12 cellular contexts compared by ENCODE assay signal in genomic region chr17:67836205-67836987, GRCh38. TPM values are rescaled to one million over a fixed set of nuclear protein-coding genes. Genes with fewer than 3 reads are reported as not detected.
DNase-seq lines count a peak whose midpoint lies in the region; ATAC-seq and TF ChIP-seq lines count a peak whose summit lies in the region.
"Had no signal": no experiment of that assay in that cellular context is flagged by ENCODE, and none has a peak within 500 bp of the region (broad histone marks: within the 10 kb centered on the region; RNA-seq: fewer than 3 reads in every experiment).

No MANE protein-coding gene starts in this region.

- no peak overlapping the region for H3K4me3 Mint-ChIP-seq in activated naive CD8-positive, alpha-beta T cell treated with anti-CD3 and anti-CD28 coated beads for 36 hours
- H3K4me3 Mint-ChIP-seq: stimulated activated naive CD8-positive, alpha-beta T cell treated with anti-CD3 and anti-CD28 coated beads, Interleukin-15, Interleukin-2, amounts not matched to agents 100 ng/mL and 50 ng/mL, for 24 hours had no signal

- DNase-seq in AG04450 (ENCODE audit: low read depth, low spot score) (peak; percentile 23), mesenchymal stem cell (peak; percentile 43), mesenteric fat pad (ENCODE audit: low spot score) (no peak), NCI-H82 treated with DMSO at 0.1 percent for 48 hours (lab: John Stamatoyannopoulos, UW; ENCODE audit: unreplicated experiment) (no peak), NAMALWA (ENCODE audit: low spot score) (no peak)
- DNase-seq in activated naive CD8-positive, alpha-beta T cell treated with anti-CD3 and anti-CD28 coated beads for 36 hours: no peak
- DNase-seq: activated naive CD4-positive, alpha-beta T cell treated with anti-CD3 and anti-CD28 coated beads, Interleukin-2, amount 50 U/mL, for 16 hours; mucosa of descending colon; NCI-H2107 had no signal

- H4K91ac ChIP-seq in mesenchymal stem cell (ENCODE audit: low read length): no peak overlapping the region

- CTCF ChIA-PET in AG04450 (lab: Charles Lee): interaction anchor here (0.7 kb wide), 1 partner anchor 457 kb away, joined by 4 read pairs; no protein-coding TSS in a partner anchor

- H3K4me2 ChIP-seq in mesenchymal stem cell (ENCODE audit: low read length, poor library complexity, severe bottlenecking): no peak overlapping the region

- no peak overlapping the region for H3K23ac ChIP-seq in mesenchymal stem cell (ENCODE audit: low read length in 2 of 2)

- no peak overlapping the region for H3K18ac ChIP-seq in mesenchymal stem cell (ENCODE audit: low read depth in 1 of 2, low read length in 2 of 2)

- peak; percentile 39 for ATAC-seq in GM18868 (IDR thresholded peaks at IDR 0.05; ENCODE audit: unreplicated experiment)
- ATAC-seq in GM21619 (IDR thresholded peaks at IDR 0.05; ENCODE audit: unreplicated experiment): no peak
- ATAC-seq: mucosa of descending colon had no signal

- TF ChIP-seq CTCF in AG04450 (IDR thresholded peaks at IDR 0.05; ENCODE audit: low read depth, low read length): no peak

- H3K4me3 ChIP-seq in AG04450 (ENCODE audit: low read depth, low read length) (no peak overlapping the region), mesenchymal stem cell (ENCODE audit: insufficient read depth in 1 of 2, low read depth in 1 of 2, low read length in 2 of 2) (peak overlapping the region in 1 of 2 experiments; percentile 19)
- H3K4me3 ChIP-seq: mucosa of descending colon had no signal

- H2AFZ ChIP-seq in mesenchymal stem cell (ENCODE audit: low read depth, low read length): no peak overlapping the region

- no peak overlapping the region for H2BK12ac ChIP-seq in mesenchymal stem cell (ENCODE audit: low read length in 2 of 2)

- H3K36me3 ChIP-seq in mesenchymal stem cell (ENCODE audit: control insufficient read depth in 1 of 2, insufficient read depth in 2 of 2, low read depth in 1 of 2, low read length in 2 of 2): no peaks in the 10 kb centered on the region

- H3K4ac ChIP-seq in mesenchymal stem cell (ENCODE audit: low read depth in 1 of 2, low read length in 2 of 2): no peak overlapping the region

- H3K4me1 ChIP-seq in mesenchymal stem cell (ENCODE audit: control insufficient read depth, insufficient read depth, low read depth, low read length): peaks cover 11% of the 10 kb centered on the region

- no peak overlapping the region for H4K8ac ChIP-seq in mesenchymal stem cell (ENCODE audit: low read length)

- no peaks in the 10 kb centered on the region for H3K9me3 Mint-ChIP-seq in activated naive CD8-positive, alpha-beta T cell treated with anti-CD3 and anti-CD28 coated beads for 36 hours
- H3K9me3 Mint-ChIP-seq: stimulated activated naive CD8-positive, alpha-beta T cell treated with anti-CD3 and anti-CD28 coated beads, Interleukin-15, Interleukin-2, amounts not matched to agents 100 ng/mL and 50 ng/mL, for 24 hours had no signal

- peak overlapping the region; percentile 58 for H3K27ac Mint-ChIP-seq in activated naive CD8-positive, alpha-beta T cell treated with anti-CD3 and anti-CD28 coated beads for 36 hours
- H3K27ac Mint-ChIP-seq: stimulated activated naive CD8-positive, alpha-beta T cell treated with anti-CD3 and anti-CD28 coated beads, Interleukin-15, Interleukin-2, amounts not matched to agents 100 ng/mL and 50 ng/mL, for 24 hours had no signal

- no peak overlapping the region for H2BK15ac ChIP-seq in mesenchymal stem cell (ENCODE audit: low read depth, poor library complexity, severe bottlenecking)

- 20% methylated on average over 4 of the region's 4 CpGs for WGBS in mesenchymal stem cell

- H3K27me3 ChIP-seq in AG04450 (ENCODE audit: control insufficient read depth, insufficient read depth, low read length): no peaks in the 10 kb centered on the region
- H3K27me3 ChIP-seq in mesenchymal stem cell (ENCODE audit: control insufficient read depth in 1 of 2, insufficient read depth in 1 of 2, low read length in 2 of 2): no peaks in the 10 kb centered on the region

- peak overlapping the region; percentile 31 for H3K9ac ChIP-seq in mesenchymal stem cell (ENCODE audit: low read length)

- H3K27me3 Mint-ChIP-seq in activated naive CD8-positive, alpha-beta T cell treated with anti-CD3 and anti-CD28 coated beads for 36 hours: no peaks in the 10 kb centered on the region
- H3K27me3 Mint-ChIP-seq: stimulated activated naive CD8-positive, alpha-beta T cell treated with anti-CD3 and anti-CD28 coated beads, Interleukin-15, Interleukin-2, amounts not matched to agents 100 ng/mL and 50 ng/mL, for 24 hours had no signal

- peaks cover 68% of the 10 kb centered on the region for H3K4me1 Mint-ChIP-seq in activated naive CD8-positive, alpha-beta T cell treated with anti-CD3 and anti-CD28 coated beads for 36 hours

- no peak overlapping the region for H2BK5ac ChIP-seq in mesenchymal stem cell (ENCODE audit: low read depth, low read length, poor library complexity, severe bottlenecking)

- H3K79me1 ChIP-seq in mesenchymal stem cell (replicated peaks; ENCODE audit: low read length, poor library complexity, severe bottlenecking): no peaks in the 10 kb centered on the region

- H2AK5ac ChIP-seq in mesenchymal stem cell (ENCODE audit: low read length, severe bottlenecking): no peak overlapping the region

- POLR2A ChIA-PET in AG04450 (lab: Yijun Ruan, JAX): no interaction called here

- H2BK120ac ChIP-seq in mesenchymal stem cell (ENCODE audit: low read depth, low read length): no peak overlapping the region

- H3K9me3 ChIP-seq in AG04450 (ENCODE audit: control insufficient read depth, insufficient read depth, low read length): no peaks in the 10 kb centered on the region
- H3K9me3 ChIP-seq in mesenchymal stem cell (ENCODE audit: control insufficient read depth, low read length): no peaks in the 10 kb centered on the region
- H3K9me3 ChIP-seq: mucosa of descending colon had no signal

- H3K36me3 Mint-ChIP-seq in activated naive CD8-positive, alpha-beta T cell treated with anti-CD3 and anti-CD28 coated beads for 36 hours: peaks cover 22% of the 10 kb centered on the region

- H3K14ac ChIP-seq in mesenchymal stem cell (ENCODE audit: low read length in 2 of 2): no peak overlapping the region

- H3K27ac ChIP-seq in AG04450 (ENCODE audit: low read depth, low read length) (no peak overlapping the region), mesenchymal stem cell (ENCODE audit: low read length, poor library complexity, severe bottlenecking) (peak overlapping the region; percentile 66)

RNA-seq across cellular contexts. Expression of gene BPTF, which starts 11.1 kb away (rescaled TPM):
- polyA plus RNA-seq in AG04450 (2011; rRNA removed): 34.9 and 46.0 TPM in 2 replicates
- 70.8 and 88.4 TPM in 2 replicates for polyA minus RNA-seq in AG04450 (2011; rRNA and poly(A)+ RNA removed)
- 10 to 100 TPM; 69.7 to 77.0 TPM for total RNA-seq in activated naive CD8-positive, alpha-beta T cell treated with anti-CD3 and anti-CD28 coated beads for 36 hours
- polyA plus RNA-seq in mesenchymal stem cell (2013, experiment 1 of 2): 46.3 TPM
- 45.1 TPM for polyA plus RNA-seq in mesenchymal stem cell (2013, experiment 2 of 2)
- total RNA-seq in mesenteric fat pad: 72.6 TPM

Comparison
In these comparisons a context has a peak if more than half of its experiments do, and no peak if none do; other contexts are left out.
1. DNase-seq: peak in AG04450 (single experiment) and mesenchymal stem cell (single experiment); none in activated naive CD8-positive, alpha-beta T cell treated with anti-CD3 and anti-CD28 coated beads for 36 hours (single experiment), mesenteric fat pad (single experiment), NCI-H82 treated with DMSO at 0.1 percent for 48 hours (single experiment) and NAMALWA (single experiment).